ENCODE assay signal across 8 cellular contexts in genomic region chr12:26126340-26127284, GRCh38. TPM values are rescaled to one million over a fixed set of nuclear protein-coding genes. Genes with fewer than 3 reads are reported as not detected.
A peak's percentile ranks its signal among the peaks of the same experiment; 100 is the strongest.
DNase-seq lines count a peak whose midpoint lies in the region; ATAC-seq, FAIRE-seq and TF ChIP-seq lines count a peak whose summit lies in the region.

No MANE protein-coding gene starts in this region.

- peak; percentile 9 to 10 for ATAC-seq in CD4-positive, CD25-positive, alpha-beta regulatory T cell (ENCODE audit: low read depth in 2 of 2)
- ATAC-seq in GM19035 (IDR thresholded peaks at IDR 0.05; ENCODE audit: unreplicated experiment) (peak; percentile 40), HG03469 (IDR thresholded peaks at IDR 0.05; ENCODE audit: unreplicated experiment) (peak; percentile 26), pancreas (peak; percentile 67 to 76 (median 70))

- H3K9me3 Mint-ChIP-seq in CD4-positive, CD25-positive, alpha-beta regulatory T cell = peaks cover 0 to 6% (median 0%) of the 10 kb centered on the region in 7 donors

- FAIRE-seq in pancreas (lab: Jason Lieb, UNC) = no peak

- TF ChIP-seq CTCF in ascending aorta (IDR thresholded peaks at IDR 0.05) (peak in 1 of 3 experiments; percentile 11), right atrium auricular region (IDR thresholded peaks at IDR 0.05) (peak in 1 of 2 donors; percentile 29), pancreas (IDR thresholded peaks at IDR 0.05) (no peak)

- H3K27me3 ChIP-seq in CD4-positive, CD25-positive, alpha-beta regulatory T cell (ENCODE audit: control insufficient read depth, insufficient read depth, low read length) = peaks cover 58% of the 10 kb centered on the region
- H3K27me3 ChIP-seq in ascending aorta (no peaks in the 10 kb centered on the region), right atrium auricular region (no peaks in the 10 kb centered on the region), pancreas (no peaks in the 10 kb centered on the region)

- H3K4me1 Mint-ChIP-seq in CD4-positive, CD25-positive, alpha-beta regulatory T cell = peaks cover 0 to 44% (median 20%) of the 10 kb centered on the region in 4 donors

- 4 to 5% methylated on average over 60 of the region's 60 CpGs for WGBS in pancreas, 2 donors

- H3K4me1 ChIP-seq in CD4-positive, CD25-positive, alpha-beta regulatory T cell (ENCODE audit: control insufficient read depth, insufficient read depth, low read length, poor library complexity, severe bottlenecking) = peaks cover 46% of the 10 kb centered on the region
- H3K4me1 ChIP-seq in ascending aorta (peaks cover 0 to 12% of the 10 kb centered on the region in 2 donors), right atrium auricular region (peaks cover 0 to 25% of the 10 kb centered on the region in 2 donors), pancreas (peaks cover 0 to 12% (median 6%) of the 10 kb centered on the region in 3 donors)

- peak overlapping the region; percentile 40 to 77 (median 74) for H3K4me3 Mint-ChIP-seq in CD4-positive, CD25-positive, alpha-beta regulatory T cell

- no peaks in the 10 kb centered on the region for H3K36me3 ChIP-seq in CD4-positive, CD25-positive, alpha-beta regulatory T cell (ENCODE audit: control insufficient read depth, insufficient read depth, low read length)
- no peaks in the 10 kb centered on the region for H3K36me3 ChIP-seq in ascending aorta
- no peaks in the 10 kb centered on the region for H3K36me3 ChIP-seq in right atrium auricular region
- no peaks in the 10 kb centered on the region for H3K36me3 ChIP-seq in pancreas

- DNase-seq in CD4-positive, CD25-positive, alpha-beta regulatory T cell = peak in 1 of 3 donors; percentile 45
- DNase-seq in OCI-M1 (lab: John Stamatoyannopoulos, UW) (peak; percentile 84), ascending aorta (ENCODE audit: low spot score in 2 of 2) (peak; percentile 60 to 93), right atrium auricular region (ENCODE audit: low spot score) (peak; percentile 87), pancreas (peak; percentile 84 to 93 (median 88))
- DNase-seq in activated effector memory CD4-positive, alpha-beta T cell treated with anti-CD3 and anti-CD28 coated beads, Interleukin-2, amount 50 U/mL, for 16 hours = no peak

- H3K9me3 ChIP-seq in CD4-positive, CD25-positive, alpha-beta regulatory T cell (ENCODE audit: control insufficient read depth in 2 of 2, low read length in 2 of 2) = no peaks in the 10 kb centered on the region
- H3K9me3 ChIP-seq in ascending aorta = no peaks in the 10 kb centered on the region
- no peaks in the 10 kb centered on the region for H3K9me3 ChIP-seq in right atrium auricular region
- H3K9me3 ChIP-seq in pancreas = no peaks in the 10 kb centered on the region

- intact Hi-C loops in ascending aorta (cut with DNase I) (loop anchor here (1.0 to 5.0 kb wide), 4 partner anchors 27 to 161 kb away; partner anchors contain the start of gene SSPN), pancreas (cut with DNase I) (loop anchor here in 2 of 3 donors (10.0 kb wide), 2 partner anchors 68 to 278 kb away; partner anchors contain the start of gene SSPN (in 2 of the 2))

- no peaks in the 10 kb centered on the region for H3K36me3 Mint-ChIP-seq in CD4-positive, CD25-positive, alpha-beta regulatory T cell

- H3K27ac Mint-ChIP-seq in CD4-positive, CD25-positive, alpha-beta regulatory T cell = no peak overlapping the region

- H3K27me3 Mint-ChIP-seq in CD4-positive, CD25-positive, alpha-beta regulatory T cell = peaks cover 86% of the 10 kb centered on the region

- no peak overlapping the region for H3K27ac ChIP-seq in CD4-positive, CD25-positive, alpha-beta regulatory T cell (ENCODE audit: insufficient read depth, low read length, poor library complexity, severe bottlenecking)
- H3K27ac ChIP-seq in ascending aorta (peak overlapping the region; percentile 96 to 97), right atrium auricular region (peak overlapping the region; percentile 97), pancreas (peak overlapping the region; percentile 91 to 99 (median 94))

- H3K4me3 ChIP-seq in CD4-positive, CD25-positive, alpha-beta regulatory T cell (ENCODE audit: low read depth, low read length) = peak overlapping the region; percentile 41
- H3K4me3 ChIP-seq in ascending aorta = peak overlapping the region; percentile 77 to 82
- H3K4me3 ChIP-seq in right atrium auricular region = peak overlapping the region; percentile 60 to 67
- peak overlapping the region; percentile 22 to 71 (median 55) for H3K4me3 ChIP-seq in pancreas

RNA-seq across cellular contexts. Expression of gene BHLHE41, which starts 1.8 kb away (rescaled TPM):
- total RNA-seq in CD4-positive, CD25-positive, alpha-beta regulatory T cell = not detected
- polyA plus RNA-seq in CD4-positive, CD25-positive, alpha-beta regulatory T cell = not detected
- total RNA-seq in ascending aorta (2.9 TPM), right atrium auricular region (10 to 100 TPM; 13.4 to 15.0 TPM), pancreas (10 to 100 TPM in 4 of 6 donors, 1 to 10 TPM in 2; 6.8 to 29.4 (median 10.9) TPM)
- polyA plus RNA-seq in pancreas = 10 to 100 TPM in 1 of 2 donors, 1 to 10 TPM in 1; 3.8 to 12.1 TPM

Comparison
In these comparisons a context has a peak if more than half of its experiments do, and no peak if none do; other contexts are left out.
1. ATAC-seq: peak in every context shown above with its lines; median percentile 70 in pancreas; 40 in GM19035; 26 in HG03469; 10 in CD4-positive, CD25-positive, alpha-beta regulatory T cell.